35 cellular contexts compared by ENCODE assay signal in genomic region chr3:103158183-103158582, GRCh38.
"Had no signal": no experiment of that assay in that cellular context is flagged by ENCODE, and none has a peak within 500 bp of the region (broad histone marks: within the 10 kb centered on the region; RNA-seq: fewer than 3 reads in every experiment).

No MANE protein-coding gene starts in this region.

- ATAC-seq: activated CD4-positive, alpha-beta T cell treated with anti-CD3 and anti-CD28 coated beads for 36 hours; effector memory CD8-positive, alpha-beta T cell; gastroesophageal sphincter; left cardiac atrium; left ventricle myocardium superior; pancreas; sciatic nerve; stimulated activated effector memory CD8-positive, alpha-beta T cell treated with anti-CD3 and anti-CD28 coated beads, Interleukin-12 subunit alpha, Interleukin-12 subunit beta, amount 100 ng/mL, for 72 hours; stimulated activated naive CD8-positive, alpha-beta T cell treated with anti-CD3 and anti-CD28 coated beads, Interleukin-15, amount 100 ng/mL, for 72 hours had no signal

- DNase-seq: activated CD4-positive, alpha-beta memory T cell treated with anti-CD3 and anti-CD28 coated beads for 36 hours; activated CD4-positive, alpha-beta T cell treated with anti-CD3 and anti-CD28 coated beads for 36 hours; activated CD4-positive, CD25-positive, alpha-beta regulatory T cell; activated CD8-positive, alpha-beta memory T cell treated with anti-CD3 and anti-CD28 coated beads, Interleukin-2, amount 50 U/mL, for 4 hours; activated effector memory CD4-positive, alpha-beta T cell treated with anti-CD3 and anti-CD28 coated beads, Interleukin-2, amount 50 U/mL, for 16 hours; activated naive CD4-positive, alpha-beta T cell treated with anti-CD3 and anti-CD28 coated beads, Interleukin-2, amount 10 ng/mL, durations not matched to agents 7 days and 5 days; activated naive CD8-positive, alpha-beta T cell treated with anti-CD3 and anti-CD28 coated beads, Interleukin-2, amount 10 ng/mL, durations not matched to agents 7 days and 5 days; activated T-cell treated with anti-CD3 and anti-CD28 coated beads, Interleukin-2, amount 50 U/mL, for 1 hour; amniotic stem cell; brain microvascular endothelial cell; dorsolateral prefrontal cortex; effector memory CD8-positive, alpha-beta T cell; islet precursor cell; left cardiac atrium; left ventricle myocardium superior; pancreas; retina; stimulated activated CD4-positive, alpha-beta T cell treated with anti-CD3 and anti-CD28 coated beads, Interleukin-4, amount 100 ng/mL, for 24 hours; stimulated activated naive CD8-positive, alpha-beta T cell treated with anti-CD3 and anti-CD28 coated beads, Interleukin-15, amount 100 ng/mL, for 72 hours; substantia nigra; T-helper 1 cell; upper lobe of left lung had no signal

- H3K27ac ChIP-seq: brain microvascular endothelial cell, coronary artery, dorsolateral prefrontal cortex, gastroesophageal sphincter, hepatocyte, pancreas, prostate gland, skin epidermis, upper lobe of left lung, vagina had no signal

- H3K79me2 ChIP-seq: hepatocyte had no signal

- H3K4me1 Mint-ChIP-seq: activated CD4-positive, alpha-beta T cell treated with anti-CD3 and anti-CD28 coated beads for 36 hours; activated naive CD4-positive, alpha-beta T cell treated with anti-CD3 and anti-CD28 coated beads, Interleukin-2, amount 10 ng/mL, durations not matched to agents 7 days and 5 days; activated naive CD8-positive, alpha-beta T cell treated with anti-CD3 and anti-CD28 coated beads, Interleukin-2, amount 10 ng/mL, durations not matched to agents 7 days and 5 days; stimulated activated effector memory CD8-positive, alpha-beta T cell treated with anti-CD3 and anti-CD28 coated beads, Interleukin-12 subunit alpha, Interleukin-12 subunit beta, amount 100 ng/mL, for 72 hours; stimulated activated naive CD8-positive, alpha-beta T cell treated with anti-CD3 and anti-CD28 coated beads, Interleukin-15, amount 100 ng/mL, for 72 hours had no signal

- FAIRE-seq: astrocyte, endothelial cell of umbilical vein, pancreas had no signal

- H3K4me2 ChIP-seq: hepatocyte had no signal

- H3K9me3 ChIP-seq: gastroesophageal sphincter, pancreas, prostate gland, upper lobe of left lung, vagina had no signal

- H3K4me1 ChIP-seq: gastroesophageal sphincter, pancreas, prostate gland, upper lobe of left lung, vagina had no signal

- H3K27ac Mint-ChIP-seq: activated CD4-positive, alpha-beta memory T cell treated with anti-CD3 and anti-CD28 coated beads for 36 hours; activated CD4-positive, alpha-beta T cell treated with anti-CD3 and anti-CD28 coated beads for 36 hours; activated naive CD4-positive, alpha-beta T cell treated with anti-CD3 and anti-CD28 coated beads, Interleukin-2, amount 10 ng/mL, durations not matched to agents 7 days and 5 days; activated naive CD8-positive, alpha-beta T cell treated with anti-CD3 and anti-CD28 coated beads, Interleukin-2, amount 10 ng/mL, durations not matched to agents 7 days and 5 days; activated T-helper 1 cell treated with anti-CD3 and anti-CD28 coated beads, Interleukin-12 subunit alpha, Interleukin-12 subunit beta, Interleukin-2, Interleukin-4 antibody, amounts not matched to agents 30 ng/mL and 10 ng/mL and 1 ng/mL, durations not matched to agents 14 hours and 24 hours and 36 hours; effector memory CD8-positive, alpha-beta T cell; nephron; stimulated activated effector memory CD8-positive, alpha-beta T cell treated with anti-CD3 and anti-CD28 coated beads, Interleukin-12 subunit alpha, Interleukin-12 subunit beta, amount 100 ng/mL, for 72 hours; stimulated activated naive CD8-positive, alpha-beta T cell treated with anti-CD3 and anti-CD28 coated beads, Interleukin-15, amount 100 ng/mL, for 72 hours; T-helper 2 cell treated with Interferon-gamma antibody and Interleukin-4, amounts not matched to agents 5 μg/mL and 100 μg/mL, for 36 hours had no signal

- H3K36me3 ChIP-seq: brain microvascular endothelial cell, gastroesophageal sphincter, pancreas, prostate gland, upper lobe of left lung, vagina had no signal

- H3K4me3 ChIP-seq: coronary artery, dorsolateral prefrontal cortex, gastroesophageal sphincter, hepatocyte, pancreas, prostate gland, skin epidermis, upper lobe of left lung, vagina had no signal

- H3K36me3 Mint-ChIP-seq: activated CD4-positive, alpha-beta memory T cell treated with anti-CD3 and anti-CD28 coated beads for 36 hours; activated naive CD4-positive, alpha-beta T cell treated with anti-CD3 and anti-CD28 coated beads, Interleukin-2, amount 10 ng/mL, durations not matched to agents 7 days and 5 days; activated naive CD8-positive, alpha-beta T cell treated with anti-CD3 and anti-CD28 coated beads, Interleukin-2, amount 10 ng/mL, durations not matched to agents 7 days and 5 days; stimulated activated effector memory CD8-positive, alpha-beta T cell treated with anti-CD3 and anti-CD28 coated beads, Interleukin-12 subunit alpha, Interleukin-12 subunit beta, amount 100 ng/mL, for 72 hours had no signal

- H2AFZ ChIP-seq: hepatocyte had no signal

- H3K4me3 Mint-ChIP-seq: activated CD4-positive, alpha-beta memory T cell treated with anti-CD3 and anti-CD28 coated beads for 36 hours; activated CD4-positive, alpha-beta T cell treated with anti-CD3 and anti-CD28 coated beads for 36 hours; activated naive CD4-positive, alpha-beta T cell treated with anti-CD3 and anti-CD28 coated beads, Interleukin-2, amount 10 ng/mL, durations not matched to agents 7 days and 5 days; activated naive CD8-positive, alpha-beta T cell treated with anti-CD3 and anti-CD28 coated beads, Interleukin-2, amount 10 ng/mL, durations not matched to agents 7 days and 5 days; activated T-helper 1 cell treated with anti-CD3 and anti-CD28 coated beads, Interleukin-12 subunit alpha, Interleukin-12 subunit beta, Interleukin-2, Interleukin-4 antibody, amounts not matched to agents 30 ng/mL and 10 ng/mL and 1 ng/mL, durations not matched to agents 14 hours and 24 hours and 36 hours; effector memory CD8-positive, alpha-beta T cell; nephron; stimulated activated effector memory CD8-positive, alpha-beta T cell treated with anti-CD3 and anti-CD28 coated beads, Interleukin-12 subunit alpha, Interleukin-12 subunit beta, amount 100 ng/mL, for 72 hours; stimulated activated naive CD8-positive, alpha-beta T cell treated with anti-CD3 and anti-CD28 coated beads, Interleukin-15, amount 100 ng/mL, for 72 hours; T-helper 2 cell treated with Interferon-gamma antibody and Interleukin-4, amounts not matched to agents 5 μg/mL and 100 μg/mL, for 36 hours had no signal

- H3K9me3 Mint-ChIP-seq: activated CD4-positive, alpha-beta memory T cell treated with anti-CD3 and anti-CD28 coated beads for 36 hours; activated naive CD4-positive, alpha-beta T cell treated with anti-CD3 and anti-CD28 coated beads, Interleukin-2, amount 10 ng/mL, durations not matched to agents 7 days and 5 days; activated naive CD8-positive, alpha-beta T cell treated with anti-CD3 and anti-CD28 coated beads, Interleukin-2, amount 10 ng/mL, durations not matched to agents 7 days and 5 days; activated T-helper 1 cell treated with anti-CD3 and anti-CD28 coated beads, Interleukin-12 subunit alpha, Interleukin-12 subunit beta, Interleukin-2, Interleukin-4 antibody, amounts not matched to agents 30 ng/mL and 10 ng/mL and 1 ng/mL, durations not matched to agents 14 hours and 24 hours and 36 hours; nephron; T-helper 2 cell treated with Interferon-gamma antibody and Interleukin-4, amounts not matched to agents 5 μg/mL and 100 μg/mL, for 36 hours had no signal

- H3K27me3 Mint-ChIP-seq: activated CD4-positive, alpha-beta memory T cell treated with anti-CD3 and anti-CD28 coated beads for 36 hours; activated CD4-positive, alpha-beta T cell treated with anti-CD3 and anti-CD28 coated beads for 36 hours; activated naive CD4-positive, alpha-beta T cell treated with anti-CD3 and anti-CD28 coated beads, Interleukin-2, amount 10 ng/mL, durations not matched to agents 7 days and 5 days; activated naive CD8-positive, alpha-beta T cell treated with anti-CD3 and anti-CD28 coated beads, Interleukin-2, amount 10 ng/mL, durations not matched to agents 7 days and 5 days; effector memory CD8-positive, alpha-beta T cell; stimulated activated naive CD8-positive, alpha-beta T cell treated with anti-CD3 and anti-CD28 coated beads, Interleukin-15, amount 100 ng/mL, for 72 hours had no signal

- H3K27me3 ChIP-seq: brain microvascular endothelial cell, dorsolateral prefrontal cortex, gastroesophageal sphincter, hepatocyte, pancreas, upper lobe of left lung, vagina had no signal
